12 cellular contexts compared by ENCODE assay signal in the genomic region with DNA sequence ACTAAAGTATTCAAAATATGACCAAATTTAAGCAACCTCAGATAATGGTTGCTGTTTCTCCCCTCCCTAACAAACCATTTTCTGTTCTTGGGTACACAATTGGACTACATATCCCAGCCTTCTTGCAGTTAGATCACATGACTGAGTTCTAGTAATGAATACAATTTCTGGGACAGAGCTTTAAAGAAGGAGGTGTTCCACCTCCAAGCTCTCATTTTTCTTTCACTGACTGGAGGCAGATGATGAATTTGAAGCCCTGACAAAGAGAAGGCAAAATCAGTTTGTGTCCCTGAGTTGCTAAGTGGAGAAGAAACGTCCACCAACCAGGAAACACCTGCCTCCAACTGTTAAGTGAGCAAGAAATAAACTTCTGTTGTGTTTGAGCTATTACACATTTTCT.
DNase-seq lines count a peak whose midpoint lies in the region; ATAC-seq, FAIRE-seq and TF ChIP-seq lines count a peak whose summit lies in the region.
"Had no signal": no experiment of that assay in that cellular context is flagged by ENCODE, and none has a peak within 500 bp of the region (broad histone marks: within the 10 kb centered on the region; RNA-seq: fewer than 3 reads in every experiment).

No MANE protein-coding gene starts in this region.

- FAIRE-seq in H54 (lab: Jason Lieb, UNC), result no peak
- FAIRE-seq: GM19239 had no signal

- DNase-seq in DMS53 (lab: John Stamatoyannopoulos, UW) (peak; percentile 54), HEK293T (ENCODE audit: extremely low spot score) (peak; percentile 12), OCI-M1 (lab: John Stamatoyannopoulos, UW) (peak; percentile 35), lung microvascular endothelial cell (ENCODE audit: low read depth in 2 of 2) (peak; percentile 24 to 87), HUDEP-2 (lab: John Stamatoyannopoulos, UW; ENCODE audit: unreplicated experiment in 76 of 76) (no peak), COR-L47 (lab: John Stamatoyannopoulos, UW) (no peak), H54 (ENCODE audit: insufficient read length, low spot score) (no peak)
- no peak for DNase-seq in activated CD8-positive, alpha-beta T cell treated with anti-CD3 and anti-CD28 coated beads for 36 hours
- DNase-seq: activated CD4-positive, CD25-positive, alpha-beta regulatory T cell treated with anti-CD3 and anti-CD28 coated beads, Interleukin-2, amount 50 U/mL, for 72 hours; CD8-positive, alpha-beta memory T cell had no signal

- no peaks in the 10 kb centered on the region for H3K36me3 Mint-ChIP-seq in activated CD8-positive, alpha-beta T cell treated with anti-CD3 and anti-CD28 coated beads for 36 hours (ENCODE audit: low read depth)
- H3K36me3 Mint-ChIP-seq: CD8-positive, alpha-beta memory T cell had no signal

- CTCF ChIA-PET in HEK293T (lab: Yijun Ruan, JAX), result interaction anchor here (1.2 kb wide), 1 partner anchor 21 kb away, joined by 4 read pairs; no protein-coding TSS in a partner anchor
- CTCF ChIA-PET in activated CD8-positive, alpha-beta T cell treated with anti-CD3 and anti-CD28 coated beads for 36 hours (lab: Charles Lee), result interaction anchor here (1.2 kb wide), 1 partner anchor 14 kb away, joined by 3 read pairs; no protein-coding TSS in a partner anchor

- intact Hi-C loops in activated CD8-positive, alpha-beta T cell treated with anti-CD3 and anti-CD28 coated beads for 36 hours (cut with micrococcal nuclease), result no loop called here

- no peaks in the 10 kb centered on the region for H3K27me3 Mint-ChIP-seq in activated CD8-positive, alpha-beta T cell treated with anti-CD3 and anti-CD28 coated beads for 36 hours

- no peak for TF ChIP-seq POLR2A in H54 (IDR thresholded peaks at IDR 0.05; ENCODE audit: low read depth, low read length)

- POLR2A ChIA-PET in HEK293T (lab: Yijun Ruan, JAX), result no interaction called here
- POLR2A ChIA-PET in activated CD8-positive, alpha-beta T cell treated with anti-CD3 and anti-CD28 coated beads for 36 hours (lab: Charles Lee), result no interaction called here

- no peak overlapping the region for H3K27ac Mint-ChIP-seq in activated CD8-positive, alpha-beta T cell treated with anti-CD3 and anti-CD28 coated beads for 36 hours
- H3K27ac Mint-ChIP-seq: activated T-helper 1 cell treated with anti-CD3 and anti-CD28 coated beads, Interleukin-12 subunit alpha, Interleukin-12 subunit beta, Interleukin-2, Interleukin-4 antibody, amounts not matched to agents 30 ng/mL and 10 ng/mL and 1 ng/mL, durations not matched to agents 14 hours and 24 hours and 36 hours; CD8-positive, alpha-beta memory T cell had no signal

- no peak overlapping the region for H3K4me3 Mint-ChIP-seq in activated CD8-positive, alpha-beta T cell treated with anti-CD3 and anti-CD28 coated beads for 36 hours
- H3K4me3 Mint-ChIP-seq: activated T-helper 1 cell treated with anti-CD3 and anti-CD28 coated beads, Interleukin-12 subunit alpha, Interleukin-12 subunit beta, Interleukin-2, Interleukin-4 antibody, amounts not matched to agents 30 ng/mL and 10 ng/mL and 1 ng/mL, durations not matched to agents 14 hours and 24 hours and 36 hours; CD8-positive, alpha-beta memory T cell had no signal

- H3K9me3 Mint-ChIP-seq in activated CD8-positive, alpha-beta T cell treated with anti-CD3 and anti-CD28 coated beads for 36 hours, result no peaks in the 10 kb centered on the region
- H3K9me3 Mint-ChIP-seq: activated T-helper 1 cell treated with anti-CD3 and anti-CD28 coated beads, Interleukin-12 subunit alpha, Interleukin-12 subunit beta, Interleukin-2, Interleukin-4 antibody, amounts not matched to agents 30 ng/mL and 10 ng/mL and 1 ng/mL, durations not matched to agents 14 hours and 24 hours and 36 hours; CD8-positive, alpha-beta memory T cell had no signal

- no peaks in the 10 kb centered on the region for H3K4me1 Mint-ChIP-seq in activated CD8-positive, alpha-beta T cell treated with anti-CD3 and anti-CD28 coated beads for 36 hours (ENCODE audit: low read depth)
- H3K4me1 Mint-ChIP-seq: CD8-positive, alpha-beta memory T cell had no signal

- no peak for TF ChIP-seq CTCF in activated CD8-positive, alpha-beta T cell treated with anti-CD3 and anti-CD28 coated beads for 36 hours (IDR thresholded peaks at IDR 0.05)

- no peak for ATAC-seq in activated CD8-positive, alpha-beta T cell treated with anti-CD3 and anti-CD28 coated beads for 36 hours

TF ChIP-seq in HEK293T, 16 proteins besides CTCF, POLR2A, EP300 and RAD21:
- no peak for TF ChIP-seq ARNT (IDR thresholded peaks at IDR 0.05)
- TF ChIP-seq L3MBTL2 (conservative IDR thresholded peaks at IDR 0.05), result no peak
- TF ChIP-seq BHLHE40 (IDR thresholded peaks at IDR 0.05; ENCODE audit: borderline replicate concordance), result no peak
- TF ChIP-seq CTBP1 (IDR thresholded peaks at IDR 0.05; ENCODE audit: borderline replicate concordance), result no peak
- TF ChIP-seq FOXM1 (IDR thresholded peaks at IDR 0.05; ENCODE audit: borderline replicate concordance), result no peak
- TF ChIP-seq LEF1 (IDR thresholded peaks at IDR 0.05; ENCODE audit: borderline replicate concordance), result no peak
- TF ChIP-seq FOXA1 (IDR thresholded peaks at IDR 0.05), result no peak

Comparison
In these comparisons a context has a peak if more than half of its experiments do, and no peak if none do; other contexts are left out.
1. DNase-seq: peak in DMS53 (single experiment), HEK293T (single experiment), OCI-M1 (single experiment) and lung microvascular endothelial cell (2 of 2); none in HUDEP-2 (0 of 76), COR-L47 (single experiment), H54 (single experiment) and activated CD8-positive, alpha-beta T cell treated with anti-CD3 and anti-CD28 coated beads for 36 hours (single experiment).